Comparison of ENCODE assay signal across 26 cellular contexts in the genomic region with DNA sequence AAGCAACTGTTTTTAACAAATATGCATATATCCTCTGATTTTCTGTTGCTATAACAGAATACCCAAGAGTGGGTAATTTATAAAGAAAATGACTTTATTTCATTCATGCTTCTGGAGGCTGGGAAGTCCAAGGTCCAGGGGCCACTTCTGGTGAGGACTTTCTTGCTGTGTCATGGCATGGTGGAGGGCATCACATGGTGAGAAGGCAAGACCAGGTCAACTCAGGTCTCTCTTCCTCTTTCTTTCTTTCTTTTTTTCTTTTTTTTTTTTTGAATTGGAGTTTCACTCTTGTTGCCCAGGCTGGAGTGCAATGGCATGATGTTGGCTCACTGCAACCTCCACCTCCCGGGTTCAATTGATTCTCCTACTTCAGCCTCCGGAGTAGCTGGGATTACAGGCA.
DNase-seq lines count a peak whose midpoint lies in the region; ATAC-seq, FAIRE-seq and TF ChIP-seq lines count a peak whose summit lies in the region.
"Had no signal": no experiment of that assay in that cellular context is flagged by ENCODE, and none has a peak within 500 bp of the region (broad histone marks: within the 10 kb centered on the region; RNA-seq: fewer than 3 reads in every experiment).

No MANE protein-coding gene starts in this region.

- no peak overlapping the region for H3K27ac ChIP-seq in endodermal cell (ENCODE audit: low read depth, low read length)
- H3K27ac ChIP-seq: 22Rv1; A549; BLaER1 treated with 17β-estradiol and CSF1 and Interleukin-3, amounts not matched to agents 10 nM and 100 nM had no signal

- peak overlapping the region; percentile 12 for H3K4me3 ChIP-seq in endodermal cell (ENCODE audit: low read length)
- H3K4me3 ChIP-seq: A549; BLaER1 treated with 17β-estradiol and CSF1 and Interleukin-3, amounts not matched to agents 10 nM and 100 nM; GM12878; GM23338 had no signal

- peaks cover 6% of the 10 kb centered on the region for H3K4me1 ChIP-seq in endodermal cell (ENCODE audit: control insufficient read depth, insufficient read depth, low read length)
- H3K4me1 ChIP-seq: A549, BE2C had no signal

- WGBS in endodermal cell (ENCODE audit: insufficient coverage in 1 of 2, insufficient read length in 1 of 2), 2 experiments, result 80 to 93% methylated on average over 2 of the region's 2 CpGs

- H3K27me3 ChIP-seq in endodermal cell (ENCODE audit: control insufficient read depth, insufficient read depth, low read length, poor library complexity, severe bottlenecking), result no peaks in the 10 kb centered on the region
- H3K27me3 ChIP-seq: BE2C; BLaER1 treated with 17β-estradiol and CSF1 and Interleukin-3, amounts not matched to agents 10 nM and 100 nM had no signal

- no peak for TF ChIP-seq POLR2A in GM12891 (IDR thresholded peaks at IDR 0.05; ENCODE audit: low read depth, low read length)

- H3K36me3 Mint-ChIP-seq in endodermal cell (ENCODE audit: low read depth), result no peaks in the 10 kb centered on the region
- H3K36me3 Mint-ChIP-seq in stimulated activated naive B cell treated with anti-CD40 and anti-IgM and Interleukin-4, amounts not matched to agents 10 μg/mL and 1 μg/mL and 100 μg/mL, for 72 hours, result peaks cover 4 to 9% of the 10 kb centered on the region in 2 donors
- H3K36me3 Mint-ChIP-seq: CD14-positive monocyte; CD8-positive, alpha-beta memory T cell had no signal

- DNase-seq in GM12891 (ENCODE audit: insufficient read length, low spot score) (no peak), RPMI8226 (peak; percentile 46), endodermal cell (no peak), NCI-H1694 (lab: John Stamatoyannopoulos, UW) (no peak), A172 (ENCODE audit: low spot score) (no peak), NCI-H524 (lab: John Stamatoyannopoulos, UW) (no peak)
- no peak for DNase-seq in stimulated activated naive B cell treated with anti-CD40 and anti-IgM and Interleukin-4, amounts not matched to agents 10 μg/mL and 1 μg/mL and 100 μg/mL, for 72 hours
- DNase-seq: ACHN; AML-193; BE2C; CD4-positive, alpha-beta T cell; CD8-positive, alpha-beta memory T cell; DMS 273 treated with DMSO at 0.1 percent for 48 hours; DMS79; EL; GDM1; H9 had no signal

- H3K9me3 ChIP-seq in endodermal cell (ENCODE audit: control insufficient read depth, low read length), result peaks cover 8% of the 10 kb centered on the region
- H3K9me3 ChIP-seq: A549, BE2C had no signal

- no peaks in the 10 kb centered on the region for H3K27me3 Mint-ChIP-seq in endodermal cell (ENCODE audit: insufficient read depth)
- no peaks in the 10 kb centered on the region for H3K27me3 Mint-ChIP-seq in stimulated activated naive B cell treated with anti-CD40 and anti-IgM and Interleukin-4, amounts not matched to agents 10 μg/mL and 1 μg/mL and 100 μg/mL, for 72 hours
- H3K27me3 Mint-ChIP-seq: CD4-positive, alpha-beta T cell had no signal

- no peak overlapping the region for H3K4me3 Mint-ChIP-seq in endodermal cell
- no peak overlapping the region for H3K4me3 Mint-ChIP-seq in stimulated activated naive B cell treated with anti-CD40 and anti-IgM and Interleukin-4, amounts not matched to agents 10 μg/mL and 1 μg/mL and 100 μg/mL, for 72 hours
- H3K4me3 Mint-ChIP-seq: CD14-positive monocyte; CD4-positive, alpha-beta T cell; CD8-positive, alpha-beta memory T cell; GM23338; H9 had no signal

- FAIRE-seq in GM12891 (lab: Jason Lieb, UNC), result no peak
- FAIRE-seq: A549, D721Med, GM12878, GM18507 had no signal

- H3K9me3 Mint-ChIP-seq in endodermal cell, result peaks cover 8% of the 10 kb centered on the region
- H3K9me3 Mint-ChIP-seq in stimulated activated naive B cell treated with anti-CD40 and anti-IgM and Interleukin-4, amounts not matched to agents 10 μg/mL and 1 μg/mL and 100 μg/mL, for 72 hours, result peaks cover 7 to 9% of the 10 kb centered on the region in 2 donors
- H3K9me3 Mint-ChIP-seq: CD4-positive, alpha-beta T cell had no signal

- H3K9ac ChIP-seq in endodermal cell (ENCODE audit: extremely low read depth, low read length, poor library complexity, severe bottlenecking), result no peak overlapping the region
- H3K9ac ChIP-seq: BLaER1 treated with 17β-estradiol and CSF1 and Interleukin-3, amounts not matched to agents 10 nM and 100 nM had no signal

- no peak for TF ChIP-seq CTCF in endodermal cell (conservative IDR thresholded peaks at IDR 0.05)

- no peak overlapping the region for H3K27ac Mint-ChIP-seq in endodermal cell
- H3K27ac Mint-ChIP-seq in stimulated activated naive B cell treated with anti-CD40 and anti-IgM and Interleukin-4, amounts not matched to agents 10 μg/mL and 1 μg/mL and 100 μg/mL, for 72 hours, result peak overlapping the region; percentile 25
- H3K27ac Mint-ChIP-seq: CD14-positive monocyte; CD4-positive, alpha-beta T cell; CD8-positive, alpha-beta memory T cell; GM23338; H9 had no signal

- peaks cover 22% of the 10 kb centered on the region for H3K4me1 Mint-ChIP-seq in endodermal cell
- peaks cover 18 to 53% of the 10 kb centered on the region in 2 donors for H3K4me1 Mint-ChIP-seq in stimulated activated naive B cell treated with anti-CD40 and anti-IgM and Interleukin-4, amounts not matched to agents 10 μg/mL and 1 μg/mL and 100 μg/mL, for 72 hours
- H3K4me1 Mint-ChIP-seq: CD14-positive monocyte; CD8-positive, alpha-beta memory T cell had no signal

- H3K36me3 ChIP-seq in endodermal cell (ENCODE audit: control insufficient read depth, insufficient read depth, low read length), result no peaks in the 10 kb centered on the region
- H3K36me3 ChIP-seq: BE2C; BLaER1 treated with 17β-estradiol and CSF1 and Interleukin-3, amounts not matched to agents 10 nM and 100 nM had no signal

- peak; percentile 63 to 72 for ATAC-seq in stimulated activated naive B cell treated with anti-CD40 and anti-IgM and Interleukin-4, amounts not matched to agents 10 μg/mL and 1 μg/mL and 100 μg/mL, for 72 hours (replicated peaks)
- ATAC-seq: A549, GM12878, GM23338, HCT116 had no signal

TF ChIP-seq in GM12891, 5 proteins besides CTCF, POLR2A, EP300 and RAD21:
- TF ChIP-seq POU2F2 (IDR thresholded peaks at IDR 0.05; ENCODE audit: low read depth, low read length), result no peak
- TF ChIP-seq SPI1 (IDR thresholded peaks at IDR 0.05; ENCODE audit: low read depth, low read length), result peak; percentile 25; the same call in 1 of the 2 replicates
